ENCODE assay signal across 8 cellular contexts in genomic region chr5:130141689-130142320, GRCh38.
DNase-seq lines count a peak whose midpoint lies in the region; ATAC-seq and TF ChIP-seq lines count a peak whose summit lies in the region.

No MANE protein-coding gene starts in this region.

- peak; percentile 83 for ATAC-seq in HG02678 (IDR thresholded peaks at IDR 0.05; ENCODE audit: unreplicated experiment)

- intact Hi-C loops in transverse colon (cut with DNase I; ENCODE audit: low total_unique reads) = no loop called here
- intact Hi-C loops in colonic mucosa (cut with DNase I) = no loop called here

- 44 to 61% methylated on average over 1 to 2 of the region's 2 CpGs for WGBS in transverse colon (ENCODE audit: low coverage in 1 of 2), 2 donors

- TF ChIP-seq EP300 in transverse colon (IDR thresholded peaks at IDR 0.05; ENCODE audit: low read depth) = no peak

- TF ChIP-seq POLR2A in transverse colon (IDR thresholded peaks at IDR 0.05) = no peak

- H3K27me3 ChIP-seq in transverse colon = no peaks in the 10 kb centered on the region
- no peaks in the 10 kb centered on the region for H3K27me3 ChIP-seq in colonic mucosa

- in situ Hi-C loops in transverse colon (cut with MboI; ENCODE audit: low pct_ligation_motif_present in 1 of 4, low pct_unique_long_range_greater_than_20kb in 1 of 4, low sequenced_read_pairs in 3 of 4) = no loop called here

- no peak overlapping the region for H3K27ac ChIP-seq in 22Rv1
- H3K27ac ChIP-seq in transverse colon = no peak overlapping the region
- no peak overlapping the region for H3K27ac ChIP-seq in colonic mucosa

- H3K4me3 ChIP-seq in transverse colon = no peak overlapping the region
- no peak overlapping the region for H3K4me3 ChIP-seq in colonic mucosa

- H3K4me1 ChIP-seq in transverse colon (peaks cover 0 to 5% (median 0%) of the 10 kb centered on the region in 4 donors), colonic mucosa (no peaks in the 10 kb centered on the region)

- no peaks in the 10 kb centered on the region for H3K36me3 ChIP-seq in transverse colon
- H3K36me3 ChIP-seq in colonic mucosa = no peaks in the 10 kb centered on the region

- no peak overlapping the region for H3K9ac ChIP-seq in colonic mucosa (ENCODE audit: low read depth in 2 of 2, low read length in 2 of 2)

- H3K9me3 ChIP-seq in transverse colon (no peaks in the 10 kb centered on the region), colonic mucosa (no peaks in the 10 kb centered on the region)

- peak; percentile 83 for DNase-seq in OCI-M1 (lab: John Stamatoyannopoulos, UW)
- DNase-seq in glomerular endothelial cell (ENCODE audit: extremely low read depth, low read depth, low spot score) = peak; percentile 12
- DNase-seq in transverse colon = peak; percentile 14
- DNase-seq in colonic mucosa = no peak
- no peak for DNase-seq in T-helper 1 cell

- TF ChIP-seq CTCF in 22Rv1 (IDR thresholded peaks at IDR 0.05) (peak; percentile 78), GM12874 (IDR thresholded peaks at IDR 0.05; ENCODE audit: insufficient read depth, low read depth, low read length) (peak; percentile 62), transverse colon (IDR thresholded peaks at IDR 0.05) (peak in 3 of 5 experiments; percentile 22 to 32 (median 23)), colonic mucosa (IDR thresholded peaks at IDR 0.05) (no peak)

Comparison
In these comparisons a context has a peak if more than half of its experiments do, and no peak if none do; other contexts are left out.
1. DNase-seq: peak in OCI-M1 (single experiment), glomerular endothelial cell (single experiment) and transverse colon (single experiment); none in colonic mucosa (single experiment) and T-helper 1 cell (0 of 5).